ENCODE assay signal across 9 cellular contexts in genomic region chr2:176131617-176132396, GRCh38. TPM values are rescaled to one million over a fixed set of nuclear protein-coding genes. Genes with fewer than 3 reads are reported as not detected.
DNase-seq lines count a peak whose midpoint lies in the region; ATAC-seq and TF ChIP-seq lines count a peak whose summit lies in the region.
"Had no signal": no experiment of that assay in that cellular context is flagged by ENCODE, and none has a peak within 500 bp of the region (broad histone marks: within the 10 kb centered on the region; RNA-seq: fewer than 3 reads in every experiment).

No MANE protein-coding gene starts in this region.

- in situ Hi-C loops in astrocyte of the spinal cord (cut with HindIII; ENCODE audit: low sequenced_read_pairs), result no loop called here

- peaks cover 100% of the 10 kb centered on the region for H3K27me3 ChIP-seq in HUES6 (ENCODE audit: control insufficient read depth, insufficient read depth, low read length)

- H3K4me1 ChIP-seq in HUES6 (ENCODE audit: control insufficient read depth, insufficient read depth, low read length), result peaks cover 27% of the 10 kb centered on the region

- peak overlapping the region; percentile 81 for H3K9ac ChIP-seq in HUES6 (ENCODE audit: low read length)

- no peaks in the 10 kb centered on the region for H3K9me3 ChIP-seq in HUES6 (ENCODE audit: control insufficient read depth, insufficient read depth, low read depth, low read length)
- H3K9me3 ChIP-seq: tibial nerve had no signal

- H3K36me3 ChIP-seq in HUES6 (ENCODE audit: control insufficient read depth, insufficient read depth, low read length), result no peaks in the 10 kb centered on the region
- H3K36me3 ChIP-seq: tibial nerve had no signal

- no peak for ATAC-seq in GM19351 (IDR thresholded peaks at IDR 0.05; ENCODE audit: unreplicated experiment)

- H3K4me3 ChIP-seq in HUES6 (ENCODE audit: low read depth, low read length) (peak overlapping the region; percentile 37; the same call in 1 of the 2 replicates), astrocyte of the spinal cord (ENCODE audit: low read depth, low read length) (peak overlapping the region; percentile 37)

- H3K9me3 Mint-ChIP-seq in osteocyte (ENCODE audit: unreplicated experiment), result no peaks in the 10 kb centered on the region

- peak overlapping the region; percentile 34 for H3K4me3 Mint-ChIP-seq in osteocyte (ENCODE audit: unreplicated experiment)

- H3K36me3 Mint-ChIP-seq in osteocyte (ENCODE audit: unreplicated experiment), result no peaks in the 10 kb centered on the region

- H3K27ac ChIP-seq in HUES6 (ENCODE audit: low read depth, low read length), result no peak overlapping the region

- peak; percentile 11 for DNase-seq in astrocyte of the spinal cord (ENCODE audit: low read depth, low spot score)
- DNase-seq in osteocyte (ENCODE audit: extremely low spot score, unreplicated experiment), result no peak
- no peak for DNase-seq in OCI-M2 (lab: John Stamatoyannopoulos, UW; ENCODE audit: unreplicated experiment)
- no peak for DNase-seq in glomerular visceral epithelial cell (ENCODE audit: extremely low spot score)
- DNase-seq: cortex of kidney, NCI-H1092 treated with DMSO at 0.1 percent for 48 hours had no signal

- peaks cover 84% of the 10 kb centered on the region for H3K27me3 Mint-ChIP-seq in osteocyte (ENCODE audit: unreplicated experiment)

- no peak overlapping the region for H3K27ac Mint-ChIP-seq in osteocyte (ENCODE audit: unreplicated experiment)

- TF ChIP-seq CTCF in astrocyte of the spinal cord (IDR thresholded peaks at IDR 0.05; ENCODE audit: low read depth, low read length) (no peak), osteocyte (IDR thresholded peaks at IDR 0.05) (no peak)

- H3K4me1 Mint-ChIP-seq in osteocyte (ENCODE audit: unreplicated experiment), result peaks cover 33% of the 10 kb centered on the region

RNA-seq across cellular contexts. Expression of gene HOXD8, which starts 2.3 kb away (rescaled TPM):
- not detected in 2 replicates for total RNA-seq in osteocyte

RNA-seq across cellular contexts. Expression of gene HOXD9, which starts 9.3 kb away (rescaled TPM):
- total RNA-seq in osteocyte, result not detected in 2 replicates

RNA-seq across cellular contexts. Expression of gene HOXD10, which starts 15.2 kb away (rescaled TPM):
- total RNA-seq in osteocyte, result not detected in 2 replicates

RNA-seq across cellular contexts. Expression of gene HOXD4, which starts 19.5 kb away (rescaled TPM):
- not detected in 2 replicates for total RNA-seq in osteocyte

RNA-seq across cellular contexts. Expression of gene HOXD11, which starts 24.7 kb away (rescaled TPM):
- total RNA-seq in osteocyte, result not detected in 2 replicates
